ENCODE assay signal across 1 cellular context in genomic region chr3:194161181-194162045, GRCh38.
TF ChIP-seq lines count a peak whose summit lies in the region.

No MANE protein-coding gene starts in this region.

TF ChIP-seq in HepG2, 621 proteins besides CTCF, POLR2A, EP300 and RAD21 (continued from another document and continues in another):
- no peak for TF ChIP-seq ZBTB26 (CRISPR knock-in tag; IDR thresholded peaks at IDR 0.05; ENCODE audit: borderline replicate concordance)
- TF ChIP-seq TEAD2 (CRISPR knock-in tag; IDR thresholded peaks at IDR 0.05), result no peak
- TF ChIP-seq ZNF512B (CRISPR knock-in tag; IDR thresholded peaks at IDR 0.05; ENCODE audit: borderline replicate concordance), result 0 out of 2 replicates have a peak, but pooled peaks have one; percentile 31
- no peak; the same call in 1 of the 2 replicates for TF ChIP-seq REPIN1 (CRISPR knock-in tag; IDR thresholded peaks at IDR 0.05; ENCODE audit: borderline replicate concordance, low read depth)
- no peak for TF ChIP-seq JUND (CRISPR knock-in tag; IDR thresholded peaks at IDR 0.05)
- TF ChIP-seq ZNF777 (CRISPR knock-in tag; IDR thresholded peaks at IDR 0.05), result no peak
- TF ChIP-seq TP53 (CRISPR knock-in tag; conservative IDR thresholded peaks at IDR 0.05), result no peak
- no peak for TF ChIP-seq FUBP1 (CRISPR knock-in tag; IDR thresholded peaks at IDR 0.05; ENCODE audit: borderline replicate concordance)
- no peak for TF ChIP-seq NFAT5 (CRISPR knock-in tag; IDR thresholded peaks at IDR 0.05)
- TF ChIP-seq ZBTB8A (CRISPR knock-in tag; IDR thresholded peaks at IDR 0.05; ENCODE audit: borderline replicate concordance, low read depth), result no peak
- no peak for TF ChIP-seq SMAD9 (CRISPR knock-in tag; IDR thresholded peaks at IDR 0.05)
- no peak for TF ChIP-seq ZNF510 (CRISPR knock-in tag; IDR thresholded peaks at IDR 0.05; ENCODE audit: low read depth)
- peak; percentile 8; the same call in 1 of the 2 replicates for TF ChIP-seq ZNF121 (CRISPR knock-in tag; IDR thresholded peaks at IDR 0.05)
- TF ChIP-seq ZNF333 (CRISPR knock-in tag; IDR thresholded peaks at IDR 0.05; ENCODE audit: borderline replicate concordance), result no peak
- no peak for TF ChIP-seq BCL3 (CRISPR knock-in tag; IDR thresholded peaks at IDR 0.05)
- TF ChIP-seq SALL1 (CRISPR knock-in tag; IDR thresholded peaks at IDR 0.05), result peak; percentile 49; the same call in 1 of the 2 replicates
- TF ChIP-seq GRHL1 (CRISPR knock-in tag; conservative IDR thresholded peaks at IDR 0.05), result no peak
- TF ChIP-seq ARNT (IDR thresholded peaks at IDR 0.05), result no peak
- TF ChIP-seq SMYD3 (CRISPR knock-in tag; IDR thresholded peaks at IDR 0.05), result no peak
- TF ChIP-seq ZNF597 (CRISPR knock-in tag; IDR thresholded peaks at IDR 0.05), result no peak
- TF ChIP-seq PRDM15 (CRISPR knock-in tag; IDR thresholded peaks at IDR 0.05), result no peak
- TF ChIP-seq ZNF713 (CRISPR knock-in tag; IDR thresholded peaks at IDR 0.05), result no peak
- TF ChIP-seq GMEB2 (CRISPR knock-in tag; IDR thresholded peaks at IDR 0.05; ENCODE audit: low read depth), result no peak
- no peak for TF ChIP-seq REL (CRISPR knock-in tag; conservative IDR thresholded peaks at IDR 0.05)
- TF ChIP-seq HNF4G (IDR thresholded peaks at IDR 0.05; ENCODE audit: borderline replicate concordance, low read depth, low read length), result no peak
- no peak for TF ChIP-seq HNF4G (CRISPR knock-in tag; IDR thresholded peaks at IDR 0.05; ENCODE audit: borderline replicate concordance, low read depth)
- no peak for TF ChIP-seq KLF9 (CRISPR knock-in tag; IDR thresholded peaks at IDR 0.05; ENCODE audit: low read depth)
- TF ChIP-seq ZIK1 (CRISPR knock-in tag; IDR thresholded peaks at IDR 0.05; ENCODE audit: borderline replicate concordance, low read depth), result no peak
